In genomic region chr11:124768914-124769313, GRCh38 we compare ENCODE assay signal across 1 cellular context.
TF ChIP-seq lines count a peak whose summit lies in the region.

No MANE protein-coding gene starts in this region.

TF ChIP-seq in endothelial cell of umbilical vein, 7 proteins besides CTCF, POLR2A, EP300 and RAD21 (continued from another document):
- no peak for TF ChIP-seq EZH2 (IDR thresholded peaks at IDR 0.05; ENCODE audit: borderline replicate concordance, low read depth, low read length, severe bottlenecking)
- no peak for TF ChIP-seq POLR2AphosphoS5 (IDR thresholded peaks at IDR 0.05; ENCODE audit: insufficient read depth, low read depth, low read length)
- no peak for TF ChIP-seq GATA2 (IDR thresholded peaks at IDR 0.05; ENCODE audit: insufficient read depth, insufficient read length, low read depth, low read length)
